1 cellular context compared by ENCODE assay signal in genomic region chr12:95014554-95014953, GRCh38.
TF ChIP-seq lines count a peak whose summit lies in the region.

No MANE protein-coding gene starts in this region.

TF ChIP-seq in GM23338, 12 proteins besides CTCF, POLR2A, EP300 and RAD21 (continued from another document):
- no peak for TF ChIP-seq ZNF462 (CRISPR knock-in tag; IDR thresholded peaks at IDR 0.05)
